ENCODE assay signal across 7 cellular contexts in the genomic region with DNA sequence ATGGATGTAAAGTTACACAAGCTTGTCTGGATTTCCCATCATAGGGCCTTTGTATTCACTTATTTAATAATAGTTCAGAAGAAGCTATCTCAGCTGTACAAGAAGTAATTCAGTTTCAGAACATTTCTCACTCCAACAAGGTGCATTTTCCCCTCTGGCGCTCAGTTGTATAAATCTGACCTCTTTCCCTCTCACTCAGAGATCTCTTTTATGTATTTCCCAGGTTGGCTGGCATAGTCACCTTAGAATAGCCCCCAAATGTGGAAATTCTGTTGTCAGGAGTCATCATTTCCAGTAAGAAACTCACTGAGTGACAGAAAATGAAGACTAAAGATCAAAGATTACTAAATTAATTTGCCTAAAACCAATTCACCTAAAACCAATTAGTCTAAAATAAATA.
"Had no signal": no experiment of that assay in that cellular context is flagged by ENCODE, and none has a peak within 500 bp of the region (broad histone marks: within the 10 kb centered on the region; RNA-seq: fewer than 3 reads in every experiment).

No MANE protein-coding gene starts in this region.

- FAIRE-seq: H1, H54, HTR-8/SVneo had no signal

- H3K4me3 ChIP-seq: GM23338 had no signal

- DNase-seq: H9, HCEC 1CT, KBM-7 had no signal

- H2AFZ ChIP-seq: GM23338 had no signal

- H3K4me2 ChIP-seq: GM23338 had no signal

- ATAC-seq: GM23338 had no signal
